Comparison of ENCODE assay signal across 18 cellular contexts in genomic region chr6:118984342-118984741, GRCh38. TPM values are rescaled to one million over a fixed set of nuclear protein-coding genes. Genes with fewer than 3 reads are reported as not detected.
DNase-seq lines count a peak whose midpoint lies in the region; ATAC-seq and TF ChIP-seq lines count a peak whose summit lies in the region.
"Had no signal": no experiment of that assay in that cellular context is flagged by ENCODE, and none has a peak within 500 bp of the region (broad histone marks: within the 10 kb centered on the region; RNA-seq: fewer than 3 reads in every experiment).

No MANE protein-coding gene starts in this region.

- H3K27ac Mint-ChIP-seq in chondrocyte (ENCODE audit: unreplicated experiment) = no peak overlapping the region

- no peaks in the 10 kb centered on the region for H3K4me1 Mint-ChIP-seq in chondrocyte (ENCODE audit: low read depth)

- no peaks in the 10 kb centered on the region for H3K27me3 Mint-ChIP-seq in chondrocyte (ENCODE audit: low read depth)

- ATAC-seq in GM19035 (IDR thresholded peaks at IDR 0.05; ENCODE audit: unreplicated experiment) (peak; percentile 49), GM21619 (IDR thresholded peaks at IDR 0.05; ENCODE audit: unreplicated experiment) (peak; percentile 63), HG03520 (IDR thresholded peaks at IDR 0.05; ENCODE audit: unreplicated experiment) (peak; percentile 48)

- H3K4me3 ChIP-seq in GM12865 (ENCODE audit: low read depth, low read length) = no peak overlapping the region
- H3K4me3 ChIP-seq: PC-9, SJSA1 had no signal

- no peak for TF ChIP-seq CTCF in GM12865 (IDR thresholded peaks at IDR 0.05; ENCODE audit: insufficient read depth, low read depth, low read length, missing control alignments)
- TF ChIP-seq CTCF in chondrocyte (IDR thresholded peaks at IDR 0.05) = no peak

- peak; percentile 5 for DNase-seq in GM12865 (ENCODE audit: low read depth)
- no peak for DNase-seq in GM19240 (ENCODE audit: insufficient read length, low spot score)
- DNase-seq in stimulated activated CD4-positive, alpha-beta T cell treated with anti-CD3 and anti-CD28 coated beads, Interleukin-4, amount 100 ng/mL, for 4 hours = no peak
- DNase-seq in chondrocyte (ENCODE audit: low spot score) = no peak
- no peak for DNase-seq in activated CD4-positive, alpha-beta T cell treated with anti-CD3 and anti-CD28 coated beads, Interleukin-2, amount 50 U/mL, for 48 hours
- DNase-seq: C1 segment of cervical spinal cord, DND-41, H7, MV-4-11, NCI-H1417, NCI-H187 treated with DMSO at 0.1 percent for 48 hours, NCI-H2171 treated with DMSO at 0.1 percent for 48 hours, NCI-H748 treated with DMSO at 0.1 percent for 48 hours, PC-9 had no signal

- no peaks in the 10 kb centered on the region for H3K9me3 Mint-ChIP-seq in chondrocyte (ENCODE audit: low read depth)

- no peak overlapping the region for H3K4me3 Mint-ChIP-seq in chondrocyte (ENCODE audit: unreplicated experiment)

- peaks cover 1% of the 10 kb centered on the region for H3K36me3 Mint-ChIP-seq in chondrocyte (ENCODE audit: low read depth)

RNA-seq across cellular contexts. Expression of gene MCM9, which starts 49.4 kb away (rescaled TPM):
- 9.9 to 14.1 TPM (median 11.1 TPM) in 3 replicates for total RNA-seq in chondrocyte
